Comparison of ENCODE assay signal across 8 cellular contexts in genomic region chr2:230865766-230866703, GRCh38. TPM values are rescaled to one million over a fixed set of nuclear protein-coding genes. Genes with fewer than 3 reads are reported as not detected.
DNase-seq lines count a peak whose midpoint lies in the region; TF ChIP-seq lines count a peak whose summit lies in the region.

No MANE protein-coding gene starts in this region.

- DNase-seq in DMS 273 (lab: John Stamatoyannopoulos, UW; ENCODE audit: unreplicated experiment) (peak; percentile 17), DMS 273 treated with DMSO at 0.1 percent for 48 hours (lab: John Stamatoyannopoulos, UW) (no peak), RPMI7951 (ENCODE audit: low read depth) (peak; percentile 47), colonic mucosa (peak; percentile 91), mesothelial cell of epicardium (ENCODE audit: low spot score in 2 of 2, unreplicated experiment in 2 of 2) (peak in 1 of 2 experiments; percentile 55), ureter (ENCODE audit: low spot score) (peak; percentile 75), NCI-H2196 (lab: John Stamatoyannopoulos, UW; ENCODE audit: unreplicated experiment) (no peak), T-helper 9 cell (no peak)

- no peaks in the 10 kb centered on the region for H3K9me3 Mint-ChIP-seq in mesothelial cell of epicardium

- H3K27me3 Mint-ChIP-seq in mesothelial cell of epicardium (ENCODE audit: low read depth): no peaks in the 10 kb centered on the region

- H3K36me3 Mint-ChIP-seq in mesothelial cell of epicardium: no peaks in the 10 kb centered on the region

- no peaks in the 10 kb centered on the region for H3K27me3 ChIP-seq in colonic mucosa

- no peak for TF ChIP-seq CTCF in colonic mucosa (IDR thresholded peaks at IDR 0.05)
- TF ChIP-seq CTCF in mesothelial cell of epicardium (IDR thresholded peaks at IDR 0.05; ENCODE audit: unreplicated experiment): no peak

- intact Hi-C loops in colonic mucosa (cut with DNase I): no loop called here

- peaks cover 35% of the 10 kb centered on the region for H3K4me1 ChIP-seq in colonic mucosa

- peak overlapping the region; percentile 94 for H3K27ac Mint-ChIP-seq in mesothelial cell of epicardium

- peak overlapping the region; percentile 98 for H3K4me3 ChIP-seq in colonic mucosa

- H3K4me1 Mint-ChIP-seq in mesothelial cell of epicardium: peaks cover 66% of the 10 kb centered on the region

- H3K4me3 Mint-ChIP-seq in mesothelial cell of epicardium: peak overlapping the region; percentile 89

- no peaks in the 10 kb centered on the region for H3K9me3 ChIP-seq in colonic mucosa

- no peaks in the 10 kb centered on the region for H3K36me3 ChIP-seq in colonic mucosa

- H3K27ac ChIP-seq in colonic mucosa: peak overlapping the region; percentile 97

- peak overlapping the region; percentile 86 to 93 for H3K9ac ChIP-seq in colonic mucosa (ENCODE audit: low read depth in 2 of 2, low read length in 2 of 2)

RNA-seq across cellular contexts. Expression of gene ITM2C, which starts 1.3 kb away (rescaled TPM):
- 156 and 199 TPM in 2 replicates for total RNA-seq in RPMI7951 (2014; rRNA removed; shearing (Covaris generic))
- total RNA-seq in colonic mucosa: 1,000 to 10,000 TPM; 1,192 to 1,707 TPM
- 269 to 275 TPM (median 270 TPM) in 3 replicates for total RNA-seq in mesothelial cell of epicardium
- 227 TPM for total RNA-seq in ureter

RNA-seq across cellular contexts. Expression of gene GPR55, which starts 59.0 kb away (rescaled TPM):
- 0.24 and 0.29 TPM in 2 replicates for total RNA-seq in RPMI7951 (2014; rRNA removed; shearing (Covaris generic))
- total RNA-seq in colonic mucosa: 1 to 10 TPM in 1 of 2 donors, under 1 TPM in 1; 0.35 to 1.0 TPM
- not detected in 3 replicates for total RNA-seq in mesothelial cell of epicardium
- total RNA-seq in ureter: 0.39 TPM

Comparison
In these comparisons a context has a peak if more than half of its experiments do, and no peak if none do; other contexts are left out.
1. DNase-seq: peak in DMS 273 (single experiment), RPMI7951 (single experiment), colonic mucosa (single experiment) and ureter (single experiment); none in DMS 273 treated with DMSO at 0.1 percent for 48 hours (single experiment), NCI-H2196 (single experiment) and T-helper 9 cell (single experiment).